In genomic region chr3:182973047-182973446, GRCh38 we compare ENCODE assay signal across 18 cellular contexts. TPM values are rescaled to one million over a fixed set of nuclear protein-coding genes. Genes with fewer than 3 reads are reported as not detected.
DNase-seq lines count a peak whose midpoint lies in the region; ATAC-seq and TF ChIP-seq lines count a peak whose summit lies in the region.
"Had no signal": no experiment of that assay in that cellular context is flagged by ENCODE, and none has a peak within 500 bp of the region (broad histone marks: within the 10 kb centered on the region; RNA-seq: fewer than 3 reads in every experiment).

No MANE protein-coding gene starts in this region.

- no TSS peak for BruUV-seq in mammary epithelial cell (replicated peaks; lab: Mats Ljungman, UMichigan)

- H3K36me3 ChIP-seq in trophoblast cell (ENCODE audit: control insufficient read depth in 1 of 2, insufficient read depth in 2 of 2, low read length in 2 of 2) (no peaks in the 10 kb centered on the region), mammary epithelial cell (ENCODE audit: insufficient read depth, low read length) (no peaks in the 10 kb centered on the region)
- H3K36me3 ChIP-seq: HAP-1 had no signal

- peak; percentile 38 for DNase-seq in HCEC 1CT
- DNase-seq in RKO (ENCODE audit: low spot score): peak; percentile 54
- peak; percentile 51 for DNase-seq in fibroblast of mammary gland (ENCODE audit: low read depth)
- no peak for DNase-seq in trophoblast cell
- no peak for DNase-seq in NCI-H69 (lab: John Stamatoyannopoulos, UW)
- DNase-seq in chondrocyte (ENCODE audit: low spot score): no peak
- no peak for DNase-seq in mammary epithelial cell
- DNase-seq: CD4-positive, alpha-beta memory T cell; DMS153; DMS79 treated with DMSO at 0.1 percent for 48 hours; KBM-7 had no signal

- no peak overlapping the region for H3K9ac ChIP-seq in trophoblast cell (ENCODE audit: low read length)
- no peak overlapping the region for H3K9ac ChIP-seq in mammary epithelial cell (ENCODE audit: insufficient read depth, low read length)
- H3K9ac ChIP-seq: BLaER1 had no signal

- no peaks in the 10 kb centered on the region for H3K27me3 ChIP-seq in trophoblast cell (ENCODE audit: insufficient read depth, low read length)
- no peaks in the 10 kb centered on the region for H3K27me3 ChIP-seq in mammary epithelial cell (ENCODE audit: insufficient read depth, low read length)
- H3K27me3 ChIP-seq: BLaER1 had no signal

- H4K8ac ChIP-seq in trophoblast cell (ENCODE audit: low read depth, low read length): no peak overlapping the region

- no peak overlapping the region for H3K18ac ChIP-seq in trophoblast cell (ENCODE audit: low read length)

- no peak overlapping the region for H2BK5ac ChIP-seq in trophoblast cell (ENCODE audit: low read depth, low read length, poor library complexity)

- H3K4me1 Mint-ChIP-seq in chondrocyte (ENCODE audit: low read depth): peaks cover 39% of the 10 kb centered on the region

- no peaks in the 10 kb centered on the region for H4K20me1 ChIP-seq in mammary epithelial cell (ENCODE audit: insufficient read depth, low read length)

- no peak overlapping the region for H3K23ac ChIP-seq in trophoblast cell (ENCODE audit: low read length)

- dilution Hi-C loops in mammary epithelial cell (cut with HindIII; ENCODE audit: low sequenced_read_pairs): no loop called here

- intact Hi-C loops in mammary epithelial cell (cut with micrococcal nuclease): no loop called here

- H3K4ac ChIP-seq in trophoblast cell (ENCODE audit: low read depth, low read length): peak overlapping the region; percentile 21

- CTCF ChIA-PET in mammary epithelial cell (lab: Charles Lee; ENCODE audit: low non-redundant PET): no interaction called here

- no peak for ATAC-seq in HG03135 (IDR thresholded peaks at IDR 0.05; ENCODE audit: unreplicated experiment)
- ATAC-seq: A549, GM12878 had no signal

- no peak overlapping the region for H3K14ac ChIP-seq in trophoblast cell (ENCODE audit: low read length)

- TF ChIP-seq CTCF in fibroblast of mammary gland (conservative IDR thresholded peaks at IDR 0.05; ENCODE audit: control insufficient read depth, insufficient read depth, low read depth, low read length) (no peak), chondrocyte (IDR thresholded peaks at IDR 0.05) (no peak), mammary epithelial cell (conservative IDR thresholded peaks at IDR 0.05 in 1 of 2, IDR thresholded peaks at IDR 0.05 in 1 of 2; ENCODE audit: extremely low read depth in 1 of 2, insufficient read depth in 1 of 2, low read depth in 1 of 2, low read length in 2 of 2) (no peak)

- H2BK12ac ChIP-seq in trophoblast cell (ENCODE audit: low read length): no peak overlapping the region

- in situ Hi-C loops in mammary epithelial cell (cut with MboI; ENCODE audit: low sequenced_read_pairs in 2 of 2): no loop called here

- no CpG with 5 or more reads among the region's 5 CpGs for WGBS in trophoblast cell (ENCODE audit: extremely low coverage, insufficient coverage, insufficient read length)
- 98% methylated on average over 5 of the region's 5 CpGs for WGBS in mammary epithelial cell (ENCODE audit: low coverage, missing lambda C conversion rate)

- H2BK120ac ChIP-seq in trophoblast cell (ENCODE audit: insufficient read depth, low read length, poor library complexity): no peak overlapping the region

- no peak overlapping the region for H4K12ac ChIP-seq in trophoblast cell (ENCODE audit: low read depth, low read length)

- no peak overlapping the region for H2AFZ ChIP-seq in trophoblast cell (ENCODE audit: insufficient read depth, low read length, poor library complexity)
- H2AFZ ChIP-seq in mammary epithelial cell (ENCODE audit: low read depth, low read length): no peak overlapping the region

- H3K9me3 ChIP-seq in trophoblast cell (ENCODE audit: insufficient read depth, low read depth, low read length) (no peaks in the 10 kb centered on the region), mammary epithelial cell (replicated peaks; ENCODE audit: insufficient read depth, low read length) (no peaks in the 10 kb centered on the region)
- H3K9me3 ChIP-seq: A549, BLaER1, HAP-1 had no signal

- no peaks in the 10 kb centered on the region for H3K9me3 Mint-ChIP-seq in chondrocyte (ENCODE audit: low read depth)
- H3K9me3 Mint-ChIP-seq: CD14-positive monocyte; CD4-positive, alpha-beta memory T cell had no signal

- H3K79me2 ChIP-seq in trophoblast cell (ENCODE audit: control insufficient read depth, insufficient read depth, low read length, poor library complexity) (peaks cover 6% of the 10 kb centered on the region), mammary epithelial cell (ENCODE audit: insufficient read depth, low read length) (peaks cover 92% of the 10 kb centered on the region)

- H3K36me3 Mint-ChIP-seq in chondrocyte (ENCODE audit: low read depth): no peaks in the 10 kb centered on the region

- H3K4me2 ChIP-seq in trophoblast cell (ENCODE audit: low read length): no peak overlapping the region
- H3K4me2 ChIP-seq in mammary epithelial cell (ENCODE audit: insufficient read depth, low read depth, low read length): no peak overlapping the region
- H3K4me2 ChIP-seq: A549, BLaER1 had no signal

- no peak overlapping the region for H3K4me3 Mint-ChIP-seq in chondrocyte (ENCODE audit: unreplicated experiment)
- H3K4me3 Mint-ChIP-seq: CD14-positive monocyte; CD4-positive, alpha-beta memory T cell had no signal

- H3K4me1 ChIP-seq in trophoblast cell (ENCODE audit: control insufficient read depth in 1 of 2, insufficient read depth in 2 of 2, low read length in 2 of 2) (peaks cover 0 to 3% of the 10 kb centered on the region in 2 experiments), mammary epithelial cell (ENCODE audit: insufficient read depth, low read length) (peaks cover 11% of the 10 kb centered on the region)

- H3K4me3 ChIP-seq in fibroblast of mammary gland (ENCODE audit: control insufficient read depth, low read depth, low read length) (no peak overlapping the region), trophoblast cell (ENCODE audit: low read depth, low read length) (no peak overlapping the region), mammary epithelial cell (replicated peaks in 1 of 3; ENCODE audit: insufficient read depth in 1 of 3, low read depth in 2 of 3, low read length in 3 of 3) (no peak overlapping the region)
- H3K4me3 ChIP-seq: A549, BLaER1, GM12878, HAP-1 had no signal

- H3K79me1 ChIP-seq in trophoblast cell (ENCODE audit: low read length): no peaks in the 10 kb centered on the region

- no peak overlapping the region for H3K27ac ChIP-seq in trophoblast cell (ENCODE audit: low read depth, low read length)
- no peak overlapping the region for H3K27ac ChIP-seq in mammary epithelial cell (ENCODE audit: insufficient read depth, low read depth, low read length)
- H3K27ac ChIP-seq: A549, BLaER1, HL-60 had no signal

- H3K27ac Mint-ChIP-seq in chondrocyte (ENCODE audit: unreplicated experiment): no peak overlapping the region

- no peak overlapping the region for H4K91ac ChIP-seq in trophoblast cell (ENCODE audit: low read depth, low read length)

- H2AK5ac ChIP-seq in trophoblast cell (ENCODE audit: low read length): no peak overlapping the region

- H3K27me3 Mint-ChIP-seq in chondrocyte (ENCODE audit: low read depth): no peaks in the 10 kb centered on the region
- H3K27me3 Mint-ChIP-seq: CD4-positive, alpha-beta memory T cell had no signal

RNA-seq across cellular contexts. Expression of gene DCUN1D1, which starts 7.3 kb away (rescaled TPM):
- polyA plus RNA-seq in trophoblast cell (2013): 42.5 and 46.0 TPM in 2 replicates
- total RNA-seq in chondrocyte: 48.1 to 53.5 TPM (median 52.6 TPM) in 3 replicates
- total RNA-seq in mammary epithelial cell: 10 to 100 TPM; 33.3 to 40.7 TPM
- polyA plus RNA-seq in mammary epithelial cell: 10.9 TPM
- polyA minus RNA-seq in mammary epithelial cell: 25.5 TPM

Comparison
In these comparisons a context has a peak if more than half of its experiments do, and no peak if none do; other contexts are left out.
1. DNase-seq: peak in HCEC 1CT (single experiment), RKO (single experiment) and fibroblast of mammary gland (single experiment); none in trophoblast cell (0 of 2), NCI-H69 (single experiment), chondrocyte (single experiment) and mammary epithelial cell (single experiment).